ENCODE assay signal across 9 cellular contexts in genomic region chr17:38922538-38923291, GRCh38. TPM values are rescaled to one million over a fixed set of nuclear protein-coding genes. Genes with fewer than 3 reads are reported as not detected.
DNase-seq lines count a peak whose midpoint lies in the region; ATAC-seq and TF ChIP-seq lines count a peak whose summit lies in the region.
"Had no signal": no experiment of that assay in that cellular context is flagged by ENCODE, and none has a peak within 500 bp of the region (broad histone marks: within the 10 kb centered on the region; RNA-seq: fewer than 3 reads in every experiment).

No MANE protein-coding gene starts in this region.

- DNase-seq in Calu3, result peak; percentile 68
- peak; percentile 23 for DNase-seq in NCI-H2081 treated with DMSO at 0.1 percent for 48 hours (lab: John Stamatoyannopoulos, UW)
- peak; percentile 22 for DNase-seq in brain pericyte (ENCODE audit: low read depth, low spot score)
- peak; percentile 44 for DNase-seq in kidney tubule cell (ENCODE audit: low spot score)
- DNase-seq in COLO829 (ENCODE audit: low spot score), result no peak

- CTCF ChIA-PET in Calu3 (lab: Charles Lee), result interaction anchor here (1.0 to 3.2 kb wide), 7 partner anchors 36 to 230 kb away, joined by 3 to 10 read pairs (median 4); no protein-coding TSS in a partner anchor

- no peaks in the 10 kb centered on the region for H3K27me3 Mint-ChIP-seq in Calu3 (ENCODE audit: unreplicated experiment)

- H3K4me3 ChIP-seq in subcutaneous abdominal adipose tissue (ENCODE audit: low read depth in 1 of 5, low read length in 5 of 5), result no peak overlapping the region

- H3K27ac ChIP-seq in subcutaneous abdominal adipose tissue (ENCODE audit: low read depth, low read length), result peak overlapping the region; percentile 78

- peaks cover 7 to 55% (median 48%) of the 10 kb centered on the region in 5 donors for H3K4me1 ChIP-seq in subcutaneous abdominal adipose tissue (ENCODE audit: control insufficient read depth in 5 of 5, insufficient read depth in 5 of 5, low read length in 5 of 5)

- H3K9me3 ChIP-seq in subcutaneous abdominal adipose tissue (ENCODE audit: control insufficient read depth in 5 of 5, low read length in 5 of 5), result no peaks in the 10 kb centered on the region

- H3K9me3 Mint-ChIP-seq in Calu3 (ENCODE audit: low read depth, unreplicated experiment), result no peaks in the 10 kb centered on the region

- no peak overlapping the region for H3K9ac ChIP-seq in subcutaneous abdominal adipose tissue (ENCODE audit: low read length in 5 of 5)

- no peak for ATAC-seq in HG02885 (IDR thresholded peaks at IDR 0.05; ENCODE audit: poor library complexity, unreplicated experiment)
- ATAC-seq in HG03108 (IDR thresholded peaks at IDR 0.05; ENCODE audit: unreplicated experiment), result no peak

- H3K36me3 ChIP-seq in subcutaneous abdominal adipose tissue (ENCODE audit: control insufficient read depth in 5 of 5, insufficient read depth in 5 of 5, low read length in 5 of 5), result peaks cover 0 to 34% (median 27%) of the 10 kb centered on the region in 5 donors

- H3K27ac Mint-ChIP-seq in Calu3 (ENCODE audit: unreplicated experiment), result no peak overlapping the region

- no peak overlapping the region for H3K4me3 Mint-ChIP-seq in Calu3 (ENCODE audit: low read depth, unreplicated experiment)

- no peak for TF ChIP-seq CTCF in Calu3 (IDR thresholded peaks at IDR 0.05; ENCODE audit: unreplicated experiment)

- BruUV-seq in Calu3 (replicated peaks; lab: Mats Ljungman, UMichigan), result no TSS peak

- no peaks in the 10 kb centered on the region for H3K27me3 ChIP-seq in subcutaneous abdominal adipose tissue (ENCODE audit: control insufficient read depth in 5 of 5, insufficient read depth in 4 of 5, low read length in 5 of 5)

- peaks cover 66% of the 10 kb centered on the region for H3K36me3 Mint-ChIP-seq in Calu3 (ENCODE audit: insufficient read depth, unreplicated experiment)

- H3K4me1 Mint-ChIP-seq in Calu3 (ENCODE audit: low read depth, unreplicated experiment), result no peaks in the 10 kb centered on the region

- intact Hi-C loops in Calu3 (cut with micrococcal nuclease; ENCODE audit: unreplicated experiment), result no loop called here

RNA-seq across cellular contexts. Expression of gene FBXO47, which starts 44.5 kb away (rescaled TPM):
- total RNA-seq in Calu3 (2022), result not detected in 2 replicates
- total RNA-seq: urinary bladder had no signal

RNA-seq across cellular contexts. Expression of gene LASP1, which starts 52.9 kb away (rescaled TPM):
- 479 and 558 TPM in 2 replicates for total RNA-seq in Calu3 (2022)
